8 cellular contexts compared by ENCODE assay signal in genomic region chr11:96293583-96293982, GRCh38. TPM values are rescaled to one million over a fixed set of nuclear protein-coding genes. Genes with fewer than 3 reads are reported as not detected.
DNase-seq lines count a peak whose midpoint lies in the region; ATAC-seq, FAIRE-seq and TF ChIP-seq lines count a peak whose summit lies in the region.

No MANE protein-coding gene starts in this region.

- peak overlapping the region in 3 of 4 donors; percentile 25 to 65 (median 50) for H3K27ac ChIP-seq in pancreas
- peak overlapping the region in 1 of 4 donors; percentile 48 for H3K27ac ChIP-seq in Peyer's patch

- DNase-seq in activated CD4-positive, alpha-beta T cell treated with anti-CD3 and anti-CD28 coated beads, Interleukin-2, amount 10 ng/mL, durations not matched to agents 24 days and 14 days: peak; percentile 65
- no peak for DNase-seq in activated CD4-positive, alpha-beta T cell treated with anti-CD3 and anti-CD28 coated beads, Interleukin-2, amount 10 ng/mL, durations not matched to agents 7 days and 5 days
- no peak for DNase-seq in activated naive CD8-positive, alpha-beta T cell treated with anti-CD3 and anti-CD28 coated beads, Interleukin-2, amount 50 U/mL, for 24 hours
- no peak for DNase-seq in pancreas
- no peak for DNase-seq in cerebellum (ENCODE audit: low spot score)
- DNase-seq in Peyer's patch: no peak
- no peak for DNase-seq in Caco-2

- peaks cover 43% of the 10 kb centered on the region for H3K4me1 Mint-ChIP-seq in activated CD4-positive, alpha-beta T cell treated with anti-CD3 and anti-CD28 coated beads, Interleukin-2, amount 10 ng/mL, durations not matched to agents 24 days and 14 days
- peaks cover 49% of the 10 kb centered on the region for H3K4me1 Mint-ChIP-seq in activated CD4-positive, alpha-beta T cell treated with anti-CD3 and anti-CD28 coated beads, Interleukin-2, amount 10 ng/mL, durations not matched to agents 7 days and 5 days
- peaks cover 75% of the 10 kb centered on the region for H3K4me1 Mint-ChIP-seq in activated naive CD8-positive, alpha-beta T cell treated with anti-CD3 and anti-CD28 coated beads, Interleukin-2, amount 50 U/mL, for 24 hours
- no peaks in the 10 kb centered on the region for H3K4me1 Mint-ChIP-seq in Caco-2 (ENCODE audit: low read depth, unreplicated experiment)

- H3K36me3 ChIP-seq in pancreas: no peaks in the 10 kb centered on the region
- no peaks in the 10 kb centered on the region for H3K36me3 ChIP-seq in Peyer's patch
- H3K36me3 ChIP-seq in Caco-2 (ENCODE audit: control insufficient read depth, insufficient read depth, low read length): no peaks in the 10 kb centered on the region

- TF ChIP-seq CTCF in pancreas (IDR thresholded peaks at IDR 0.05): no peak
- TF ChIP-seq CTCF in Peyer's patch (IDR thresholded peaks at IDR 0.05): no peak
- TF ChIP-seq CTCF in Caco-2 (IDR thresholded peaks at IDR 0.05; ENCODE audit: insufficient read depth in 1 of 2, low read depth in 1 of 2, low read length in 1 of 2, severe bottlenecking in 1 of 2, unreplicated experiment in 1 of 2): no peak

- no peaks in the 10 kb centered on the region for H3K27me3 Mint-ChIP-seq in activated CD4-positive, alpha-beta T cell treated with anti-CD3 and anti-CD28 coated beads, Interleukin-2, amount 10 ng/mL, durations not matched to agents 24 days and 14 days
- no peaks in the 10 kb centered on the region for H3K27me3 Mint-ChIP-seq in activated CD4-positive, alpha-beta T cell treated with anti-CD3 and anti-CD28 coated beads, Interleukin-2, amount 10 ng/mL, durations not matched to agents 7 days and 5 days
- H3K27me3 Mint-ChIP-seq in activated naive CD8-positive, alpha-beta T cell treated with anti-CD3 and anti-CD28 coated beads, Interleukin-2, amount 50 U/mL, for 24 hours: no peaks in the 10 kb centered on the region
- no peaks in the 10 kb centered on the region for H3K27me3 Mint-ChIP-seq in Caco-2 (ENCODE audit: insufficient read depth, unreplicated experiment)

- no TSS peak for BruUV-seq in Caco-2 (replicated peaks; lab: Mats Ljungman, UMichigan)

- H3K27me3 ChIP-seq in pancreas: no peaks in the 10 kb centered on the region
- no peaks in the 10 kb centered on the region for H3K27me3 ChIP-seq in Peyer's patch
- no peaks in the 10 kb centered on the region for H3K27me3 ChIP-seq in Caco-2 (replicated peaks; ENCODE audit: control insufficient read depth, insufficient read depth, low read length)

- H3K9me3 ChIP-seq in pancreas: no peaks in the 10 kb centered on the region
- no peaks in the 10 kb centered on the region for H3K9me3 ChIP-seq in Peyer's patch
- no peaks in the 10 kb centered on the region for H3K9me3 ChIP-seq in Caco-2

- POLR2A ChIA-PET in activated CD4-positive, alpha-beta T cell treated with anti-CD3 and anti-CD28 coated beads, Interleukin-2, amount 10 ng/mL, durations not matched to agents 7 days and 5 days (lab: Charles Lee): no interaction called here
- POLR2A ChIA-PET in Caco-2 (lab: Charles Lee): no interaction called here

- peak; percentile 93 for ATAC-seq in HG02981 (IDR thresholded peaks at IDR 0.05; ENCODE audit: unreplicated experiment)
- ATAC-seq in activated naive CD8-positive, alpha-beta T cell treated with anti-CD3 and anti-CD28 coated beads, Interleukin-2, amount 50 U/mL, for 24 hours: peak; percentile 77
- peak in 3 of 4 donors; percentile 30 to 62 (median 46) for ATAC-seq in pancreas

- peak overlapping the region; percentile 23 for H3K27ac Mint-ChIP-seq in activated CD4-positive, alpha-beta T cell treated with anti-CD3 and anti-CD28 coated beads, Interleukin-2, amount 10 ng/mL, durations not matched to agents 24 days and 14 days
- no peak overlapping the region for H3K27ac Mint-ChIP-seq in activated CD4-positive, alpha-beta T cell treated with anti-CD3 and anti-CD28 coated beads, Interleukin-2, amount 10 ng/mL, durations not matched to agents 7 days and 5 days
- H3K27ac Mint-ChIP-seq in activated naive CD8-positive, alpha-beta T cell treated with anti-CD3 and anti-CD28 coated beads, Interleukin-2, amount 50 U/mL, for 24 hours: peak overlapping the region; percentile 76
- no peak overlapping the region for H3K27ac Mint-ChIP-seq in Caco-2 (ENCODE audit: unreplicated experiment)

- intact Hi-C loops in activated CD4-positive, alpha-beta T cell treated with anti-CD3 and anti-CD28 coated beads, Interleukin-2, amount 10 ng/mL, durations not matched to agents 24 days and 14 days (cut with micrococcal nuclease): loop anchor here (2.0 kb wide), 2 partner anchors 21 to 49 kb away; partner anchors contain the start of gene MAML2
- intact Hi-C loops in pancreas (cut with DNase I): no loop called here
- intact Hi-C loops in Caco-2 (cut with micrococcal nuclease; ENCODE audit: unreplicated experiment): no loop called here

- FAIRE-seq in pancreas (lab: Jason Lieb, UNC): no peak

- H3K4me3 ChIP-seq in pancreas: no peak overlapping the region
- peak overlapping the region in 1 of 4 donors; percentile 4 for H3K4me3 ChIP-seq in Peyer's patch
- H3K4me3 ChIP-seq in Caco-2 (ENCODE audit: low read depth, low read length): no peak overlapping the region

- TF ChIP-seq POLR2A in Peyer's patch (IDR thresholded peaks at IDR 0.05): no peak

- CTCF ChIA-PET in activated CD4-positive, alpha-beta T cell treated with anti-CD3 and anti-CD28 coated beads, Interleukin-2, amount 10 ng/mL, durations not matched to agents 7 days and 5 days (lab: Charles Lee): interaction anchor here (0.8 to 1.4 kb wide), 2 partner anchors 15 to 99 kb away, joined by 3 read pairs; no protein-coding TSS in a partner anchor
- CTCF ChIA-PET in Caco-2 (lab: Charles Lee): no interaction called here

- peaks cover 14% of the 10 kb centered on the region for H3K36me3 Mint-ChIP-seq in activated CD4-positive, alpha-beta T cell treated with anti-CD3 and anti-CD28 coated beads, Interleukin-2, amount 10 ng/mL, durations not matched to agents 24 days and 14 days (ENCODE audit: low read depth)
- peaks cover 28% of the 10 kb centered on the region for H3K36me3 Mint-ChIP-seq in activated CD4-positive, alpha-beta T cell treated with anti-CD3 and anti-CD28 coated beads, Interleukin-2, amount 10 ng/mL, durations not matched to agents 7 days and 5 days (ENCODE audit: low read depth)
- H3K36me3 Mint-ChIP-seq in activated naive CD8-positive, alpha-beta T cell treated with anti-CD3 and anti-CD28 coated beads, Interleukin-2, amount 50 U/mL, for 24 hours (ENCODE audit: low read depth): peaks cover 15% of the 10 kb centered on the region
- H3K36me3 Mint-ChIP-seq in Caco-2 (ENCODE audit: insufficient read depth, unreplicated experiment): no peaks in the 10 kb centered on the region

- WGBS in pancreas, 2 donors: 26 to 34% methylated on average over 3 of the region's 3 CpGs

- H3K4me1 ChIP-seq in pancreas (peaks cover 0 to 23% (median 10%) of the 10 kb centered on the region in 3 donors), Peyer's patch (peaks cover 0 to 26% (median 8%) of the 10 kb centered on the region in 4 donors), Caco-2 (no peaks in the 10 kb centered on the region)

- H3K9me3 Mint-ChIP-seq in activated CD4-positive, alpha-beta T cell treated with anti-CD3 and anti-CD28 coated beads, Interleukin-2, amount 10 ng/mL, durations not matched to agents 24 days and 14 days: no peaks in the 10 kb centered on the region
- no peaks in the 10 kb centered on the region for H3K9me3 Mint-ChIP-seq in activated CD4-positive, alpha-beta T cell treated with anti-CD3 and anti-CD28 coated beads, Interleukin-2, amount 10 ng/mL, durations not matched to agents 7 days and 5 days
- no peaks in the 10 kb centered on the region for H3K9me3 Mint-ChIP-seq in activated naive CD8-positive, alpha-beta T cell treated with anti-CD3 and anti-CD28 coated beads, Interleukin-2, amount 50 U/mL, for 24 hours
- no peaks in the 10 kb centered on the region for H3K9me3 Mint-ChIP-seq in Caco-2 (ENCODE audit: unreplicated experiment)

- H3K4me3 Mint-ChIP-seq in activated CD4-positive, alpha-beta T cell treated with anti-CD3 and anti-CD28 coated beads, Interleukin-2, amount 10 ng/mL, durations not matched to agents 24 days and 14 days: peak overlapping the region; percentile 10
- H3K4me3 Mint-ChIP-seq in activated CD4-positive, alpha-beta T cell treated with anti-CD3 and anti-CD28 coated beads, Interleukin-2, amount 10 ng/mL, durations not matched to agents 7 days and 5 days: no peak overlapping the region
- peak overlapping the region; percentile 29 for H3K4me3 Mint-ChIP-seq in activated naive CD8-positive, alpha-beta T cell treated with anti-CD3 and anti-CD28 coated beads, Interleukin-2, amount 50 U/mL, for 24 hours
- H3K4me3 Mint-ChIP-seq in Caco-2 (ENCODE audit: unreplicated experiment): no peak overlapping the region

RNA-seq across cellular contexts. Expression of gene MAML2, which starts 49.4 kb away (rescaled TPM):
- 11.9 and 12.4 TPM in 2 replicates for total RNA-seq in activated CD4-positive, alpha-beta T cell treated with anti-CD3 and anti-CD28 coated beads, Interleukin-2, amount 10 ng/mL, durations not matched to agents 24 days and 14 days
- total RNA-seq in activated CD4-positive, alpha-beta T cell treated with anti-CD3 and anti-CD28 coated beads, Interleukin-2, amount 10 ng/mL, durations not matched to agents 7 days and 5 days: 10 to 100 TPM; 23.4 to 27.2 TPM
- total RNA-seq in pancreas (10 to 100 TPM in 1 of 6 donors, 1 to 10 TPM in 5; 3.1 to 11.8 (median 4.9) TPM), cerebellum (17.3 TPM), Peyer's patch (10 to 100 TPM in 3 of 4 donors, 1 to 10 TPM in 1; 8.4 to 60.2 (median 22.7) TPM), Caco-2 (2022) (11.5 and 12.2 TPM in 2 replicates)
- polyA plus RNA-seq in pancreas: 1 to 10 TPM; 2.4 to 3.2 TPM

Comparison
In these comparisons a context has a peak if more than half of its experiments do, and no peak if none do; other contexts are left out.
1. H3K27ac Mint-ChIP-seq: peak in activated CD4-positive, alpha-beta T cell treated with anti-CD3 and anti-CD28 coated beads, Interleukin-2, amount 10 ng/mL, durations not matched to agents 24 days and 14 days (single experiment) and activated naive CD8-positive, alpha-beta T cell treated with anti-CD3 and anti-CD28 coated beads, Interleukin-2, amount 50 U/mL, for 24 hours (single experiment); none in activated CD4-positive, alpha-beta T cell treated with anti-CD3 and anti-CD28 coated beads, Interleukin-2, amount 10 ng/mL, durations not matched to agents 7 days and 5 days (single experiment) and Caco-2 (single experiment).
2. H3K4me3 Mint-ChIP-seq: peak in activated CD4-positive, alpha-beta T cell treated with anti-CD3 and anti-CD28 coated beads, Interleukin-2, amount 10 ng/mL, durations not matched to agents 24 days and 14 days (single experiment) and activated naive CD8-positive, alpha-beta T cell treated with anti-CD3 and anti-CD28 coated beads, Interleukin-2, amount 50 U/mL, for 24 hours (single experiment); none in activated CD4-positive, alpha-beta T cell treated with anti-CD3 and anti-CD28 coated beads, Interleukin-2, amount 10 ng/mL, durations not matched to agents 7 days and 5 days (single experiment) and Caco-2 (single experiment).
3. Peak in every context shown above with its lines, with median percentiles within 50 percentile points of each other: ATAC-seq.